In the genomic region with DNA sequence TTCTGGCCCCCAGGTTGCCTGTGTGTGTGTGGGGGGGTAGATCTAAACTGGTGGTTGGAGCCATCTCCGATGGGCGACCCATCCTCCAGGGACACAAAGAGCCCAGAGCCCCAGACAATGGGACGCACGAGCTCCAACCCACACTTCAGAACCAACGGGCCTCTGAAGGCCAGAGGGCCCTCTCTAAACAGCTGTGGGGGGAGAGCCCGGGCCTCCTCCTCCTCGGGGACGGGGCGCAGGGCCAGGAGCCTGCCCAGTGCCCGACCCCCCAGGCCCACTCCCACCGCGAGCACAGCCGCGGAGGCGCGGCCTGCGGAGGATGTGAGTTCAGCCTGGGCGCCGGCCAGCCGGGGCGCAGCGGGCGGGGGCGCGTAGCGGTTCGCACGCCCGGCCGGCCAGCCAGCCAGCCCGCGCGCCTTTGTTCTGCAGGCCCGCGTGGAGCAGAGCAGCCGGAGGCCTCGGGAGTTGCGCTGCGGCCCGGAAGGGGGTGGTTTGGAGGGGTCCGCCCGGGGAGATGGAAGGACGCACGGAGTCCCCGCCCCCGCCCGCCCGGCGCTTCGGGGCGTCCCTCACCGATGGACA, we compare ENCODE assay signal across 8 cellular contexts. TPM values are rescaled to one million over a fixed set of nuclear protein-coding genes. Genes with fewer than 3 reads are reported as not detected.
A peak's percentile ranks its signal among the peaks of the same experiment; 100 is the strongest.
DNase-seq lines count a peak whose midpoint lies in the region; ATAC-seq, FAIRE-seq and TF ChIP-seq lines count a peak whose summit lies in the region.

No MANE protein-coding gene starts in this region.

- FAIRE-seq in GM12891 (lab: Jason Lieb, UNC), result no peak

- H3K4me1 ChIP-seq in duodenal mucosa (ENCODE audit: control insufficient read depth in 1 of 2, insufficient read depth in 2 of 2, low read length in 2 of 2), result peaks cover 7 to 22% of the 10 kb centered on the region in 2 donors
- peaks cover 29 to 37% of the 10 kb centered on the region in 2 donors for H3K4me1 ChIP-seq in naive thymus-derived CD4-positive, alpha-beta T cell (ENCODE audit: control insufficient read depth in 2 of 2, insufficient read depth in 2 of 2, low read length in 2 of 2)

- CTCF ChIA-PET in naive thymus-derived CD4-positive, alpha-beta T cell (lab: Charles Lee), result interaction anchor here (0.6 kb wide), 2 partner anchors 57 to 110 kb away, joined by 3 read pairs; no protein-coding TSS in a partner anchor

- H3K9me3 Mint-ChIP-seq in naive thymus-derived CD4-positive, alpha-beta T cell, result no peaks in the 10 kb centered on the region

- peak overlapping the region; percentile 87 to 96 (median 88) for H3K27ac Mint-ChIP-seq in naive thymus-derived CD4-positive, alpha-beta T cell

- H3K9me3 ChIP-seq in duodenal mucosa (ENCODE audit: control insufficient read depth in 1 of 2, low read length in 2 of 2), result no peaks in the 10 kb centered on the region
- no peaks in the 10 kb centered on the region for H3K9me3 ChIP-seq in naive thymus-derived CD4-positive, alpha-beta T cell (ENCODE audit: control insufficient read depth in 2 of 3, low read length in 3 of 3)

- DNase-seq in ELF-1 (ENCODE audit: low read depth, low spot score) (peak; percentile 41), NCI-H1092 (lab: John Stamatoyannopoulos, UW) (peak; percentile 32), GM12891 (ENCODE audit: insufficient read length, low spot score) (no peak), DMS79 treated with DMSO at 0.1 percent for 48 hours (lab: John Stamatoyannopoulos, UW) (no peak), HT-29 (ENCODE audit: low spot score) (no peak)
- no peak for DNase-seq in naive thymus-derived CD4-positive, alpha-beta T cell

- intact Hi-C loops in naive thymus-derived CD4-positive, alpha-beta T cell (cut with micrococcal nuclease), result loop anchor here (2.0 to 10.0 kb wide), 5 partner anchors 54 to 576 kb away; partner anchors contain the start of genes HCFC1 (in 2 of the 2), FAM3A (in 1 of the 2), IDH3G (in 1 of the 2) and MECP2 (in 1 of the 2)

- H3K27me3 Mint-ChIP-seq in naive thymus-derived CD4-positive, alpha-beta T cell, result no peaks in the 10 kb centered on the region

- peak overlapping the region; percentile 60 for H3K27ac ChIP-seq in duodenal mucosa (ENCODE audit: low read depth, low read length)
- H3K27ac ChIP-seq in naive thymus-derived CD4-positive, alpha-beta T cell (ENCODE audit: low read depth, low read length), result peak overlapping the region; percentile 91

- no peak for ATAC-seq in naive thymus-derived CD4-positive, alpha-beta T cell
- ATAC-seq in HG03159 (IDR thresholded peaks at IDR 0.05; ENCODE audit: unreplicated experiment), result no peak

- H3K4me3 Mint-ChIP-seq in naive thymus-derived CD4-positive, alpha-beta T cell, result peak overlapping the region; percentile 85 to 98 (median 92)

- TF ChIP-seq POLR2A in GM12891 (IDR thresholded peaks at IDR 0.05; ENCODE audit: low read depth, low read length), result no peak

- POLR2A ChIA-PET in naive thymus-derived CD4-positive, alpha-beta T cell (lab: Charles Lee), result interaction anchor here (0.6 to 4.2 kb wide), 12 partner anchors 12 to 399 kb away, joined by 3 to 45 read pairs (median 4); partner anchors contain the start of genes DNASE1L1 and RPL10

- H3K36me3 ChIP-seq in duodenal mucosa (ENCODE audit: control insufficient read depth in 1 of 2, insufficient read depth in 2 of 2, low read length in 2 of 2), result peaks cover 0 to 10% of the 10 kb centered on the region in 2 donors
- H3K36me3 ChIP-seq in naive thymus-derived CD4-positive, alpha-beta T cell (ENCODE audit: control insufficient read depth in 2 of 3, insufficient read depth in 3 of 3, low read length in 3 of 3), result peaks cover 0 to 29% (median 11%) of the 10 kb centered on the region in 3 experiments

- H3K27me3 ChIP-seq in duodenal mucosa (ENCODE audit: control insufficient read depth in 1 of 2, insufficient read depth in 2 of 2, low read length in 2 of 2), result no peaks in the 10 kb centered on the region
- H3K27me3 ChIP-seq in naive thymus-derived CD4-positive, alpha-beta T cell (ENCODE audit: control insufficient read depth in 2 of 2, insufficient read depth in 2 of 2, low read length in 2 of 2), result no peaks in the 10 kb centered on the region

- H3K9ac ChIP-seq in duodenal mucosa (ENCODE audit: low read depth in 1 of 2, low read length in 2 of 2), result peak overlapping the region; percentile 54 to 60

- peak overlapping the region; percentile 73 to 81 for H3K4me3 ChIP-seq in duodenal mucosa (ENCODE audit: low read depth in 1 of 2, low read length in 2 of 2)
- peak overlapping the region; percentile 82 for H3K4me3 ChIP-seq in naive thymus-derived CD4-positive, alpha-beta T cell (ENCODE audit: low read length)

- peaks cover 0 to 21% (median 0%) of the 10 kb centered on the region in 5 donors for H3K36me3 Mint-ChIP-seq in naive thymus-derived CD4-positive, alpha-beta T cell

- peaks cover 0 to 25% (median 17%) of the 10 kb centered on the region in 7 donors for H3K4me1 Mint-ChIP-seq in naive thymus-derived CD4-positive, alpha-beta T cell

TF ChIP-seq in GM12891, 5 proteins besides CTCF, POLR2A, EP300 and RAD21:
- TF ChIP-seq POLR2AphosphoS5 (IDR thresholded peaks at IDR 0.05; ENCODE audit: low read depth, low read length), result no peak
- no peak for TF ChIP-seq SPI1 (IDR thresholded peaks at IDR 0.05; ENCODE audit: low read depth, low read length)
- TF ChIP-seq TAF1 (IDR thresholded peaks at IDR 0.05; ENCODE audit: low read depth, low read length), result no peak

RNA-seq across cellular contexts. Expression of gene FLNA, which starts 4.0 kb away (rescaled TPM):
- total RNA-seq in naive thymus-derived CD4-positive, alpha-beta T cell, result 1,000 to 10,000 TPM in 2 of 5 experiments, 100 to 1,000 TPM in 3; 440 to 1,423 (median 604) TPM
- polyA plus RNA-seq in naive thymus-derived CD4-positive, alpha-beta T cell, result 100 to 1,000 TPM in 1 of 2 donors, 10 to 100 TPM in 1; 96.0 to 333 TPM
- polyA plus RNA-seq in GM12891 (2012; ENCODE audit: low read depth, missing spikeins), result 184 TPM
- total RNA-seq in HT-29 (2014; rRNA removed; shearing (Covaris generic)), result 482 and 516 TPM in 2 replicates

RNA-seq across cellular contexts. Expression of gene EMD, which starts 8.7 kb away (rescaled TPM):
- 100 to 1,000 TPM in 2 of 5 experiments, 10 to 100 TPM in 3; 53.5 to 141 (median 89.9) TPM for total RNA-seq in naive thymus-derived CD4-positive, alpha-beta T cell
- 10 to 100 TPM; 31.5 to 34.6 TPM for polyA plus RNA-seq in naive thymus-derived CD4-positive, alpha-beta T cell
- 51.9 TPM for polyA plus RNA-seq in GM12891 (2012; ENCODE audit: low read depth, missing spikeins)
- 70.5 and 87.0 TPM in 2 replicates for total RNA-seq in HT-29 (2014; rRNA removed; shearing (Covaris generic))

RNA-seq across cellular contexts. Expression of gene RPL10, which starts 27.8 kb away (rescaled TPM):
- 1,000 to 10,000 TPM; 2,926 to 5,130 (median 5,063) TPM for total RNA-seq in naive thymus-derived CD4-positive, alpha-beta T cell
- 1,000 to 10,000 TPM; 6,302 to 7,439 TPM for polyA plus RNA-seq in naive thymus-derived CD4-positive, alpha-beta T cell
- polyA plus RNA-seq in GM12891 (2012; ENCODE audit: low read depth, missing spikeins), result 5,072 TPM
- 4,676 and 4,679 TPM in 2 replicates for total RNA-seq in HT-29 (2014; rRNA removed; shearing (Covaris generic))

RNA-seq across cellular contexts. Expression of gene DNASE1L1, which starts 38.7 kb away (rescaled TPM):
- total RNA-seq in naive thymus-derived CD4-positive, alpha-beta T cell, result 10 to 100 TPM; 18.4 to 31.1 (median 21.7) TPM
- 10 to 100 TPM; 11.1 to 19.6 TPM for polyA plus RNA-seq in naive thymus-derived CD4-positive, alpha-beta T cell
- polyA plus RNA-seq in GM12891 (2012; ENCODE audit: low read depth, missing spikeins), result 11.7 TPM
- total RNA-seq in HT-29 (2014; rRNA removed; shearing (Covaris generic)), result 114 and 118 TPM in 2 replicates

RNA-seq across cellular contexts. Expression of gene TAFAZZIN, which starts 40.9 kb away (rescaled TPM):
- total RNA-seq in naive thymus-derived CD4-positive, alpha-beta T cell, result 100 to 1,000 TPM in 3 of 5 experiments, 10 to 100 TPM in 2; 90.9 to 130 (median 108) TPM
- polyA plus RNA-seq in naive thymus-derived CD4-positive, alpha-beta T cell, result 10 to 100 TPM; 40.4 to 46.4 TPM
- polyA plus RNA-seq in GM12891 (2012; ENCODE audit: low read depth, missing spikeins), result 20.7 TPM
- 60.3 and 80.6 TPM in 2 replicates for total RNA-seq in HT-29 (2014; rRNA removed; shearing (Covaris generic))

Comparison
In these comparisons a context has a peak if more than half of its experiments do, and no peak if none do; other contexts are left out.
1. DNase-seq: peak in ELF-1 (single experiment) and NCI-H1092 (single experiment); none in naive thymus-derived CD4-positive, alpha-beta T cell (0 of 9), GM12891 (single experiment), DMS79 treated with DMSO at 0.1 percent for 48 hours (single experiment) and HT-29 (single experiment).